Comparison of ENCODE assay signal across 20 cellular contexts in genomic region chr11:100887659-100888058, GRCh38.
A peak's percentile ranks its signal among the peaks of the same experiment; 100 is the strongest.
DNase-seq lines count a peak whose midpoint lies in the region; ATAC-seq, FAIRE-seq and TF ChIP-seq lines count a peak whose summit lies in the region.
"Had no signal": no experiment of that assay in that cellular context is flagged by ENCODE, and none has a peak within 500 bp of the region (broad histone marks: within the 10 kb centered on the region; RNA-seq: fewer than 3 reads in every experiment).

No MANE protein-coding gene starts in this region.

- H3K14ac ChIP-seq in IMR-90 (replicated peaks; ENCODE audit: low read depth, low read length) (no peak overlapping the region; the same call in 1 of the 2 replicates), mesenchymal stem cell (ENCODE audit: low read length in 2 of 2) (no peak overlapping the region)

- BruUV-seq in IMR-90 (replicated peaks; lab: Mats Ljungman, UMichigan), result no TSS peak

- dilution Hi-C loops in IMR-90 (cut with HindIII; ENCODE audit: low sequenced_read_pairs, unreplicated experiment), result no loop called here

- intact Hi-C loops in IMR-90 (cut with micrococcal nuclease) (no loop called here), prostate gland (cut with DNase I) (no loop called here)

- no peak overlapping the region for H2BK5ac ChIP-seq in IMR-90 (ENCODE audit: low read depth, low read length, poor library complexity, severe bottlenecking)
- no peak overlapping the region for H2BK5ac ChIP-seq in mesenchymal stem cell (ENCODE audit: low read depth, low read length, poor library complexity, severe bottlenecking)

- H3K4me2 ChIP-seq in IMR-90 (ENCODE audit: low read depth, low read length) (no peak overlapping the region), mesenchymal stem cell (ENCODE audit: low read length, poor library complexity, severe bottlenecking) (no peak overlapping the region)
- H3K4me2 ChIP-seq: BLaER1 treated with 17β-estradiol and CSF1 and Interleukin-3, amounts not matched to agents 10 nM and 100 nM had no signal

- H3K9me3 Mint-ChIP-seq in WTC11 (no peaks in the 10 kb centered on the region), nephron (peaks cover 2% of the 10 kb centered on the region)
- H3K9me3 Mint-ChIP-seq in naive thymus-derived CD8-positive, alpha-beta T cell, result peaks cover 0 to 7% (median 0%) of the 10 kb centered on the region in 9 donors

- H3K27me3 Mint-ChIP-seq in WTC11 (ENCODE audit: low read depth) (no peaks in the 10 kb centered on the region), nephron (ENCODE audit: low read depth) (no peaks in the 10 kb centered on the region)
- H3K27me3 Mint-ChIP-seq in naive thymus-derived CD8-positive, alpha-beta T cell, result no peaks in the 10 kb centered on the region
- H3K27me3 Mint-ChIP-seq: B cell had no signal

- H3K4me3 Mint-ChIP-seq in WTC11, result no peak overlapping the region
- H3K4me3 Mint-ChIP-seq in nephron, result no peak overlapping the region
- no peak overlapping the region for H3K4me3 Mint-ChIP-seq in naive thymus-derived CD8-positive, alpha-beta T cell
- H3K4me3 Mint-ChIP-seq: B cell; CD8-positive, alpha-beta T cell had no signal

- peaks cover 6% of the 10 kb centered on the region for H3K9me1 ChIP-seq in IMR-90 (ENCODE audit: insufficient read depth, low read length)

- no peak overlapping the region for H3K4me3 ChIP-seq in IMR-90 (ENCODE audit: insufficient read depth, low read depth, low read length)
- H3K4me3 ChIP-seq in mesenchymal stem cell (ENCODE audit: insufficient read depth in 1 of 2, low read depth in 1 of 2, low read length in 2 of 2), result no peak overlapping the region
- no peak overlapping the region for H3K4me3 ChIP-seq in prostate gland
- H3K4me3 ChIP-seq: BLaER1 treated with 17β-estradiol and CSF1 and Interleukin-3, amounts not matched to agents 10 nM and 100 nM; GM12878 had no signal

- H2AK5ac ChIP-seq in IMR-90 (ENCODE audit: low read depth, low read length) (peak overlapping the region; percentile 3; the same call in 1 of the 2 replicates), mesenchymal stem cell (ENCODE audit: low read length, severe bottlenecking) (peak overlapping the region; percentile 8)

- H3K36me3 Mint-ChIP-seq in WTC11, result no peaks in the 10 kb centered on the region
- peaks cover 4% of the 10 kb centered on the region for H3K36me3 Mint-ChIP-seq in nephron (ENCODE audit: low read depth)
- no peaks in the 10 kb centered on the region for H3K36me3 Mint-ChIP-seq in naive thymus-derived CD8-positive, alpha-beta T cell
- H3K36me3 Mint-ChIP-seq: CD8-positive, alpha-beta T cell had no signal

- H2AK9ac ChIP-seq in IMR-90 (replicated peaks; ENCODE audit: low read depth, low read length, poor library complexity), result no peak overlapping the region

- no peak overlapping the region for H3K27ac ChIP-seq in IMR-90 (ENCODE audit: insufficient read depth, low read length)
- no peak overlapping the region for H3K27ac ChIP-seq in mesenchymal stem cell (ENCODE audit: low read length, poor library complexity, severe bottlenecking)
- no peak overlapping the region for H3K27ac ChIP-seq in prostate gland
- H3K27ac ChIP-seq: BLaER1 treated with 17β-estradiol and CSF1 and Interleukin-3, amounts not matched to agents 10 nM and 100 nM had no signal

- TF ChIP-seq RAD21 in IMR-90 (IDR thresholded peaks at IDR 0.05; ENCODE audit: low read length), result no peak

- H3K4me1 Mint-ChIP-seq in WTC11 (peaks cover 6% of the 10 kb centered on the region), nephron (no peaks in the 10 kb centered on the region)
- no peaks in the 10 kb centered on the region for H3K4me1 Mint-ChIP-seq in naive thymus-derived CD8-positive, alpha-beta T cell
- H3K4me1 Mint-ChIP-seq: B cell had no signal

- CTCF ChIA-PET in IMR-90 (lab: Yijun Ruan, JAX) (no interaction called here), WTC11 (lab: Charles Lee) (no interaction called here)

- H3K23ac ChIP-seq in IMR-90 (ENCODE audit: low read depth, low read length) (no peak overlapping the region), mesenchymal stem cell (ENCODE audit: low read length in 2 of 2) (no peak overlapping the region)

- ATAC-seq in IMR-90 (ENCODE audit: low read depth) (no peak), WTC11 (peak; percentile 87)
- ATAC-seq in naive thymus-derived CD8-positive, alpha-beta T cell, result no peak
- ATAC-seq: CD8-positive, alpha-beta T cell; GM12878; HepG2 had no signal

- no peak for TF ChIP-seq POLR2A in IMR-90 (IDR thresholded peaks at IDR 0.05; ENCODE audit: low read depth, low read length)
- no peak for TF ChIP-seq POLR2A in prostate gland (IDR thresholded peaks at IDR 0.05)

- H3K9ac ChIP-seq in IMR-90 (ENCODE audit: low read depth, low read length), result no peak overlapping the region
- no peak overlapping the region for H3K9ac ChIP-seq in mesenchymal stem cell (ENCODE audit: low read length)
- H3K9ac ChIP-seq: BLaER1 treated with 17β-estradiol and CSF1 and Interleukin-3, amounts not matched to agents 10 nM and 100 nM had no signal

- FAIRE-seq in urothelium cell line (lab: Jason Lieb, UNC), result no peak
- FAIRE-seq: GM12878, GM19239, HepG2 had no signal

- H3K18ac ChIP-seq in IMR-90 (ENCODE audit: low read depth, low read length), result no peak overlapping the region
- no peak overlapping the region for H3K18ac ChIP-seq in mesenchymal stem cell (ENCODE audit: low read depth in 1 of 2, low read length in 2 of 2)

- H4K91ac ChIP-seq in IMR-90 (ENCODE audit: insufficient read depth, low read depth, low read length) (no peak overlapping the region), mesenchymal stem cell (ENCODE audit: low read length) (no peak overlapping the region)

- DNase-seq in IMR-90, result no peak
- no peak for DNase-seq in WTC11 (ENCODE audit: low spot score)
- DNase-seq in mesenchymal stem cell, result no peak
- DNase-seq in naive thymus-derived CD8-positive, alpha-beta T cell, result no peak
- DNase-seq in urothelium cell line (ENCODE audit: low spot score), result no peak
- no peak for DNase-seq in prostate gland (ENCODE audit: low spot score)
- no peak for DNase-seq in HK-2 (ENCODE audit: unreplicated experiment)
- DNase-seq: Calu3; CD8-positive, alpha-beta T cell; DMS 273 treated with DMSO at 0.1 percent for 48 hours; DMS53; DND-41; EL; HCEC 1CT had no signal

- H3K56ac ChIP-seq in IMR-90 (ENCODE audit: extremely low read depth, insufficient read depth, low read length), result no peak overlapping the region

- H2BK20ac ChIP-seq in IMR-90 (ENCODE audit: low read depth, low read length), result peak overlapping the region; percentile 20; the same call in 1 of the 2 replicates

- H3K27ac Mint-ChIP-seq in WTC11 (no peak overlapping the region), nephron (peak overlapping the region in 2 of 3 experiments; percentile 4 to 14)
- no peak overlapping the region for H3K27ac Mint-ChIP-seq in naive thymus-derived CD8-positive, alpha-beta T cell
- H3K27ac Mint-ChIP-seq: B cell; CD8-positive, alpha-beta T cell had no signal

- H3K4ac ChIP-seq in IMR-90 (ENCODE audit: low read depth, low read length) (no peak overlapping the region), mesenchymal stem cell (ENCODE audit: low read depth in 1 of 2, low read length in 2 of 2) (no peak overlapping the region)

- in situ Hi-C loops in IMR-90 (cut with MboI; ENCODE audit: low sequenced_read_pairs), result no loop called here

- WGBS in IMR-90 (ENCODE audit: extremely low coverage in 2 of 2, insufficient read length in 1 of 2), 2 experiments, result no CpG with 5 or more reads among the region's 1 CpG
- WGBS in mesenchymal stem cell, result no CpG with 5 or more reads among the region's 1 CpG
- WGBS in prostate gland, result 100% methylated on average over 1 of the region's 1 CpG

- peaks cover 6% of the 10 kb centered on the region for H3K4me1 ChIP-seq in IMR-90 (ENCODE audit: control insufficient read depth, insufficient read depth, low read length)
- H3K4me1 ChIP-seq in mesenchymal stem cell (ENCODE audit: control insufficient read depth, insufficient read depth, low read depth, low read length), result peaks cover 3% of the 10 kb centered on the region
- no peaks in the 10 kb centered on the region for H3K4me1 ChIP-seq in prostate gland (replicated peaks)
- H3K4me1 ChIP-seq: BLaER1 treated with 17β-estradiol and CSF1 and Interleukin-3, amounts not matched to agents 10 nM and 100 nM had no signal

- H3K9me3 ChIP-seq in IMR-90 (ENCODE audit: control insufficient read depth, insufficient read depth, low read length) (no peaks in the 10 kb centered on the region), mesenchymal stem cell (ENCODE audit: control insufficient read depth, low read length) (no peaks in the 10 kb centered on the region), prostate gland (no peaks in the 10 kb centered on the region)

- H2BK15ac ChIP-seq in IMR-90 (ENCODE audit: low read depth, low read length) (0 out of 3 replicates have a peak overlapping the region, but pooled peaks have one; percentile 51), mesenchymal stem cell (ENCODE audit: low read depth, poor library complexity, severe bottlenecking) (no peak overlapping the region)

- POLR2A ChIA-PET in IMR-90 (lab: Charles Lee; ENCODE audit: unreplicated experiment), result no interaction called here
- POLR2A ChIA-PET in WTC11 (lab: Charles Lee), result no interaction called here
- POLR2A ChIA-PET in naive thymus-derived CD8-positive, alpha-beta T cell (lab: Charles Lee), result no interaction called here

- H2BK12ac ChIP-seq in mesenchymal stem cell (ENCODE audit: low read length in 2 of 2), result peak overlapping the region in 1 of 2 experiments; percentile 12

- H3K79me1 ChIP-seq in IMR-90 (ENCODE audit: low read depth in 1 of 2, low read length in 2 of 2) (peaks cover 2 to 15% of the 10 kb centered on the region in 2 experiments; a peak in 3 of 4 replicates), mesenchymal stem cell (replicated peaks; ENCODE audit: low read length, poor library complexity, severe bottlenecking) (peaks cover 8% of the 10 kb centered on the region)

- no peaks in the 10 kb centered on the region for H4K20me1 ChIP-seq in IMR-90 (ENCODE audit: insufficient read depth, low read length)
- H4K20me1 ChIP-seq: BLaER1 treated with 17β-estradiol and CSF1 and Interleukin-3, amounts not matched to agents 10 nM and 100 nM had no signal

- H2AFZ ChIP-seq in IMR-90 (replicated peaks; ENCODE audit: low read length, poor library complexity) (no peak overlapping the region), mesenchymal stem cell (ENCODE audit: low read depth, low read length) (no peak overlapping the region)

- H2BK120ac ChIP-seq in IMR-90 (ENCODE audit: low read depth, low read length), result no peak overlapping the region
- no peak overlapping the region for H2BK120ac ChIP-seq in mesenchymal stem cell (ENCODE audit: low read depth, low read length)

- no peak overlapping the region for H4K5ac ChIP-seq in IMR-90 (ENCODE audit: low read depth, low read length)

- H4K8ac ChIP-seq in IMR-90 (ENCODE audit: low read depth in 2 of 2, low read length in 2 of 2) (no peak overlapping the region), mesenchymal stem cell (ENCODE audit: low read length) (no peak overlapping the region)

- no peaks in the 10 kb centered on the region for H3K27me3 ChIP-seq in IMR-90 (ENCODE audit: control insufficient read depth, insufficient read depth, low read length)
- no peaks in the 10 kb centered on the region for H3K27me3 ChIP-seq in mesenchymal stem cell (ENCODE audit: control insufficient read depth in 1 of 2, insufficient read depth in 1 of 2, low read length in 2 of 2)
- no peaks in the 10 kb centered on the region for H3K27me3 ChIP-seq in prostate gland (replicated peaks; ENCODE audit: insufficient read depth)
- H3K27me3 ChIP-seq: BLaER1 treated with 17β-estradiol and CSF1 and Interleukin-3, amounts not matched to agents 10 nM and 100 nM had no signal

- TF ChIP-seq CTCF in IMR-90 (conservative IDR thresholded peaks at IDR 0.05; ENCODE audit: low read depth, low read length) (no peak), WTC11 (IDR thresholded peaks at IDR 0.05) (no peak), nephron (IDR thresholded peaks at IDR 0.05; ENCODE audit: unreplicated experiment in 3 of 3) (no peak), prostate gland (IDR thresholded peaks at IDR 0.05) (no peak)

- H3K36me3 ChIP-seq in IMR-90 (ENCODE audit: control insufficient read depth, insufficient read depth, low read length) (no peaks in the 10 kb centered on the region), mesenchymal stem cell (ENCODE audit: control insufficient read depth in 1 of 2, insufficient read depth in 2 of 2, low read depth in 1 of 2, low read length in 2 of 2) (no peaks in the 10 kb centered on the region), prostate gland (no peaks in the 10 kb centered on the region)
- H3K36me3 ChIP-seq: BLaER1 treated with 17β-estradiol and CSF1 and Interleukin-3, amounts not matched to agents 10 nM and 100 nM had no signal

Comparison
In these comparisons a context has a peak if more than half of its experiments do, and no peak if none do; other contexts are left out.
1. H3K27ac Mint-ChIP-seq: peak in nephron (2 of 3); none in WTC11 (single experiment) and naive thymus-derived CD8-positive, alpha-beta T cell (0 of 10).